12 cellular contexts compared by ENCODE assay signal in genomic region chr6:141326925-141327324, GRCh38.
DNase-seq lines count a peak whose midpoint lies in the region; ATAC-seq, FAIRE-seq and TF ChIP-seq lines count a peak whose summit lies in the region.
"Had no signal": no experiment of that assay in that cellular context is flagged by ENCODE, and none has a peak within 500 bp of the region (broad histone marks: within the 10 kb centered on the region; RNA-seq: fewer than 3 reads in every experiment).

No MANE protein-coding gene starts in this region.

- peak overlapping the region; percentile 45 for H3K4me2 ChIP-seq in keratinocyte (ENCODE audit: control insufficient read depth, extremely low read depth, insufficient read depth, low read depth, low read length)

- peaks cover 4% of the 10 kb centered on the region for H3K4me1 ChIP-seq in keratinocyte (ENCODE audit: control insufficient read depth, extremely low read depth, insufficient read depth, low read length)

- H3K9me3 ChIP-seq in keratinocyte (ENCODE audit: control insufficient read depth, low read depth, low read length), result no peaks in the 10 kb centered on the region
- H3K9me3 ChIP-seq: ovary had no signal

- H3K27ac ChIP-seq in keratinocyte (ENCODE audit: control insufficient read depth, insufficient read depth, low read length), result peak overlapping the region; percentile 78
- H3K27ac ChIP-seq: dorsolateral prefrontal cortex, ovary had no signal

- peak; percentile 26 for FAIRE-seq in keratinocyte (lab: Jason Lieb, UNC)

- H3K36me3 ChIP-seq in keratinocyte (ENCODE audit: control insufficient read depth in 2 of 2, extremely low read depth in 1 of 2, insufficient read depth in 2 of 2, low read length in 2 of 2), result no peaks in the 10 kb centered on the region
- H3K36me3 ChIP-seq: ovary had no signal

- no peaks in the 10 kb centered on the region for H4K20me1 ChIP-seq in keratinocyte (ENCODE audit: control insufficient read depth, extremely low read depth, insufficient read depth, low read length)

- CTCF ChIA-PET in AG04449 (lab: Yijun Ruan, JAX), result no interaction called here

- H2AFZ ChIP-seq in keratinocyte (ENCODE audit: control insufficient read depth, low read length), result peak overlapping the region; percentile 29

- H3K9me1 ChIP-seq in keratinocyte (ENCODE audit: control insufficient read depth, extremely low read depth, insufficient read depth, low read length), result no peaks in the 10 kb centered on the region

- H3K27me3 ChIP-seq in keratinocyte (ENCODE audit: control insufficient read depth, extremely low read depth, insufficient read depth, low read length), result no peaks in the 10 kb centered on the region
- H3K27me3 ChIP-seq: dorsolateral prefrontal cortex, ovary had no signal

- POLR2A ChIA-PET in AG04449 (lab: Yijun Ruan, JAX), result no interaction called here

- peak overlapping the region; percentile 26 for H3K9ac ChIP-seq in keratinocyte (ENCODE audit: control insufficient read depth, extremely low read depth, insufficient read depth, low read length)

- ATAC-seq in HG02798 (IDR thresholded peaks at IDR 0.05; ENCODE audit: poor library complexity, unreplicated experiment) (peak; percentile 22), HG03108 (IDR thresholded peaks at IDR 0.05; ENCODE audit: unreplicated experiment) (no peak)

- DNase-seq in AG04449 (ENCODE audit: low read depth, low spot score) (no peak), astrocyte of the spinal cord (ENCODE audit: low read depth, low spot score) (no peak), keratinocyte (ENCODE audit: low read depth, low spot score) (no peak), LoVo (ENCODE audit: low spot score) (no peak), NCI-H1092 (lab: John Stamatoyannopoulos, UW) (no peak), Ammon's horn (ENCODE audit: low spot score) (no peak)
- DNase-seq: NCI-H1436 had no signal

- dilution Hi-C loops in keratinocyte (cut with MboI; ENCODE audit: extremely low pct_ligation_motif_present, low sequenced_read_pairs), result no loop called here

- no peak for TF ChIP-seq CTCF in AG04449 (IDR thresholded peaks at IDR 0.05; ENCODE audit: insufficient read depth, low read length, missing control alignments)
- no peak for TF ChIP-seq CTCF in astrocyte of the spinal cord (IDR thresholded peaks at IDR 0.05; ENCODE audit: low read depth, low read length)
- TF ChIP-seq CTCF in keratinocyte (optimal IDR thresholded peaks at IDR 0.05 in 1 of 3, IDR thresholded peaks at IDR 0.05 in 1 of 3, conservative IDR thresholded peaks at IDR 0.05 in 1 of 3; ENCODE audit: extremely low read depth in 1 of 3, insufficient read depth in 2 of 3, low read length in 3 of 3), result no peak

- peak overlapping the region; percentile 44 for H3K4me3 ChIP-seq in AG04449 (ENCODE audit: low read depth, low read length)
- H3K4me3 ChIP-seq in astrocyte of the spinal cord (ENCODE audit: low read depth, low read length), result peak overlapping the region; percentile 17
- no peak overlapping the region for H3K4me3 ChIP-seq in keratinocyte (ENCODE audit: control insufficient read depth in 2 of 3, extremely low read depth in 1 of 3, insufficient read depth in 2 of 3, low read depth in 1 of 3, low read length in 3 of 3)
- H3K4me3 ChIP-seq: lung, ovary had no signal

- in situ Hi-C loops in astrocyte of the spinal cord (cut with HindIII; ENCODE audit: low sequenced_read_pairs), result no loop called here

- H3K79me2 ChIP-seq in keratinocyte (ENCODE audit: control insufficient read depth, insufficient read depth, low read length), result no peaks in the 10 kb centered on the region

Comparison
In these comparisons a context has a peak if more than half of its experiments do, and no peak if none do; other contexts are left out.
1. H3K4me3 ChIP-seq: peak in AG04449 (single experiment) and astrocyte of the spinal cord (single experiment); none in keratinocyte (0 of 3).